8 cellular contexts compared by ENCODE assay signal in genomic region chr1:30684881-30685795, GRCh38. TPM values are rescaled to one million over a fixed set of nuclear protein-coding genes. Genes with fewer than 3 reads are reported as not detected.
A peak's percentile ranks its signal among the peaks of the same experiment; 100 is the strongest.
DNase-seq lines count a peak whose midpoint lies in the region; ATAC-seq and TF ChIP-seq lines count a peak whose summit lies in the region.

No MANE protein-coding gene starts in this region.

- peak; percentile 71 for ATAC-seq in CD8-positive, alpha-beta T cell
- no peak for ATAC-seq in GM19397 (IDR thresholded peaks at IDR 0.05; ENCODE audit: unreplicated experiment)
- ATAC-seq in GM19463 (IDR thresholded peaks at IDR 0.05; ENCODE audit: unreplicated experiment): no peak
- ATAC-seq in gastrocnemius medialis: no peak

- H3K4me3 Mint-ChIP-seq in CD8-positive, alpha-beta T cell: peak overlapping the region; percentile 64

- peak in 4 of 7 experiments; percentile 9 to 43 (median 23) for DNase-seq in CD8-positive, alpha-beta T cell
- peak; percentile 93 for DNase-seq in NCI-H345 (lab: John Stamatoyannopoulos, UW)
- DNase-seq in central memory CD4-positive, alpha-beta T cell: peak; percentile 39
- DNase-seq in HuH-7 (ENCODE audit: low spot score): no peak
- DNase-seq in gastrocnemius medialis: no peak

- intact Hi-C loops in CD8-positive, alpha-beta T cell (cut with DNase I, micrococcal nuclease): no loop called here
- intact Hi-C loops in gastrocnemius medialis (cut with DNase I; ENCODE audit: low total_unique reads): loop anchor here (5.0 kb wide), 1 partner anchor 938 kb away; no protein-coding TSS in a partner anchor

- no peaks in the 10 kb centered on the region for H3K9me3 ChIP-seq in CD8-positive, alpha-beta T cell (ENCODE audit: low read length)
- peaks cover under 1% of the 10 kb centered on the region for H3K9me3 ChIP-seq in mesodermal cell (ENCODE audit: control insufficient read depth, low read length)
- no peaks in the 10 kb centered on the region for H3K9me3 ChIP-seq in gastrocnemius medialis

- TF ChIP-seq POLR2A in gastrocnemius medialis (IDR thresholded peaks at IDR 0.05): no peak

- peak overlapping the region; percentile 28 for H3K4me3 ChIP-seq in CD8-positive, alpha-beta T cell (ENCODE audit: low read depth, low read length)
- H3K4me3 ChIP-seq in mesodermal cell (ENCODE audit: extremely low read depth, insufficient read depth, low read length, poor library complexity, severe bottlenecking) (peak overlapping the region; percentile 5), gastrocnemius medialis (no peak overlapping the region)

- peaks cover 10% of the 10 kb centered on the region for H3K4me1 ChIP-seq in CD8-positive, alpha-beta T cell (ENCODE audit: insufficient read depth, low read length)
- H3K4me1 ChIP-seq in mesodermal cell (ENCODE audit: control insufficient read depth, insufficient read depth, low read length, poor library complexity, severe bottlenecking) (no peaks in the 10 kb centered on the region), gastrocnemius medialis (no peaks in the 10 kb centered on the region)

- H3K27ac ChIP-seq in CD8-positive, alpha-beta T cell (ENCODE audit: low read depth, low read length): no peak overlapping the region
- no peak overlapping the region for H3K27ac ChIP-seq in mesodermal cell (ENCODE audit: low read depth, low read length, severe bottlenecking)
- H3K27ac ChIP-seq in gastrocnemius medialis: no peak overlapping the region

- 1 to 4% methylated on average over 24 to 41 of the region's 56 CpGs for WGBS in mesodermal cell (ENCODE audit: insufficient coverage in 2 of 2), 2 experiments

- H3K9me3 Mint-ChIP-seq in CD8-positive, alpha-beta T cell: no peaks in the 10 kb centered on the region

- POLR2A ChIA-PET in CD8-positive, alpha-beta T cell (lab: Charles Lee): no interaction called here

- CTCF ChIA-PET in CD8-positive, alpha-beta T cell (lab: Charles Lee): no interaction called here

- H3K36me3 ChIP-seq in CD8-positive, alpha-beta T cell (ENCODE audit: insufficient read depth, low read length): no peaks in the 10 kb centered on the region
- H3K36me3 ChIP-seq in mesodermal cell (ENCODE audit: control insufficient read depth, insufficient read depth, low read length) (no peaks in the 10 kb centered on the region), gastrocnemius medialis (no peaks in the 10 kb centered on the region)

- no peak overlapping the region for H3K27ac Mint-ChIP-seq in CD8-positive, alpha-beta T cell

- no peaks in the 10 kb centered on the region for H3K27me3 ChIP-seq in CD8-positive, alpha-beta T cell (ENCODE audit: insufficient read depth, low read length)
- peaks cover 31 to 40% (median 32%) of the 10 kb centered on the region in 3 donors for H3K27me3 ChIP-seq in gastrocnemius medialis

- TF ChIP-seq CTCF in CD8-positive, alpha-beta T cell (IDR thresholded peaks at IDR 0.05): no peak
- TF ChIP-seq CTCF in gastrocnemius medialis (IDR thresholded peaks at IDR 0.05 in 4 of 5, conservative IDR thresholded peaks at IDR 0.05 in 1 of 5): no peak

- H3K4me1 Mint-ChIP-seq in CD8-positive, alpha-beta T cell (ENCODE audit: low read depth): peaks cover 10% of the 10 kb centered on the region

- peaks cover 26% of the 10 kb centered on the region for H3K27me3 Mint-ChIP-seq in CD8-positive, alpha-beta T cell (ENCODE audit: low read depth)

- no peaks in the 10 kb centered on the region for H3K36me3 Mint-ChIP-seq in CD8-positive, alpha-beta T cell

- in situ Hi-C loops in gastrocnemius medialis (cut with MboI; ENCODE audit: low sequenced_read_pairs in 4 of 4): loop anchor here in 3 of 4 donors (25.0 kb wide), 4 partner anchors 898 to 1898 kb away; partner anchors contain the start of genes MECR (in 1 of the 3) and PTPRU (in 1 of the 3)

RNA-seq across cellular contexts. Expression of gene MATN1, which starts 38.2 kb away (rescaled TPM):
- 1 to 10 TPM; 6.6 to 7.4 TPM for total RNA-seq in CD8-positive, alpha-beta T cell
- polyA plus RNA-seq in mesodermal cell (2013, experiment 1 of 2): 0.77 TPM
- polyA plus RNA-seq in mesodermal cell (2013, experiment 2 of 2): 0.35 TPM
- not detected for total RNA-seq in gastrocnemius medialis

Comparison
In these comparisons a context has a peak if more than half of its experiments do, and no peak if none do; other contexts are left out.
1. DNase-seq: peak in CD8-positive, alpha-beta T cell (4 of 7), NCI-H345 (single experiment) and central memory CD4-positive, alpha-beta T cell (single experiment); none in HuH-7 (single experiment) and gastrocnemius medialis (0 of 2).
2. H3K4me3 ChIP-seq: peak in CD8-positive, alpha-beta T cell (single experiment) and mesodermal cell (single experiment); none in gastrocnemius medialis (0 of 4).
3. RNA of gene MATN1, which starts 38.2 kb away (total RNA-seq): 6.6 to 7.4 TPM in CD8-positive, alpha-beta T cell; not detected in gastrocnemius medialis; every median in the first group is over 4 times any median in the second.